11 cellular contexts compared by ENCODE assay signal in genomic region chr19:15321739-15322138, GRCh38. TPM values are rescaled to one million over a fixed set of nuclear protein-coding genes. Genes with fewer than 3 reads are reported as not detected.
DNase-seq lines count a peak whose midpoint lies in the region; ATAC-seq and TF ChIP-seq lines count a peak whose summit lies in the region.
"Had no signal": no experiment of that assay in that cellular context is flagged by ENCODE, and none has a peak within 500 bp of the region (broad histone marks: within the 10 kb centered on the region; RNA-seq: fewer than 3 reads in every experiment).

No MANE protein-coding gene starts in this region.

- intact Hi-C loops in left ventricle myocardium inferior (cut with micrococcal nuclease) = no loop called here
- intact Hi-C loops in left ventricle myocardium superior (cut with micrococcal nuclease) = no loop called here
- intact Hi-C loops in activated T-helper 1 cell treated with anti-CD3 and anti-CD28 coated beads, Interleukin-12 subunit alpha, Interleukin-12 subunit beta, Interleukin-2, Interleukin-4 antibody, amounts not matched to agents 30 ng/mL and 10 ng/mL and 1 ng/mL, durations not matched to agents 14 hours and 24 hours and 36 hours (cut with micrococcal nuclease) = no loop called here

- no peaks in the 10 kb centered on the region for H3K27me3 ChIP-seq in left ventricle myocardium inferior (ENCODE audit: low read depth)
- no peaks in the 10 kb centered on the region for H3K27me3 ChIP-seq in stomach smooth muscle (ENCODE audit: control insufficient read depth in 1 of 2, insufficient read depth in 2 of 2, low read length in 2 of 2)

- H3K4me3 ChIP-seq in left ventricle myocardium inferior (no peak overlapping the region), stomach smooth muscle (ENCODE audit: low read length in 2 of 2) (no peak overlapping the region)

- no peak for TF ChIP-seq CTCF in left ventricle myocardium inferior (IDR thresholded peaks at IDR 0.05; ENCODE audit: borderline replicate concordance)

- H3K9ac ChIP-seq in stomach smooth muscle (ENCODE audit: low read length in 2 of 2) = no peak overlapping the region

- H3K27ac Mint-ChIP-seq in activated T-helper 1 cell treated with anti-CD3 and anti-CD28 coated beads, Interleukin-12 subunit alpha, Interleukin-12 subunit beta, Interleukin-2, Interleukin-4 antibody, amounts not matched to agents 30 ng/mL and 10 ng/mL and 1 ng/mL, durations not matched to agents 14 hours and 24 hours and 36 hours = peak overlapping the region; percentile 19
- H3K27ac Mint-ChIP-seq in immature natural killer cell = peak overlapping the region; percentile 24 to 65 (median 44)

- no peaks in the 10 kb centered on the region for H3K27me3 Mint-ChIP-seq in activated T-helper 1 cell treated with anti-CD3 and anti-CD28 coated beads, Interleukin-12 subunit alpha, Interleukin-12 subunit beta, Interleukin-2, Interleukin-4 antibody, amounts not matched to agents 30 ng/mL and 10 ng/mL and 1 ng/mL, durations not matched to agents 14 hours and 24 hours and 36 hours (ENCODE audit: insufficient read depth)
- no peaks in the 10 kb centered on the region for H3K27me3 Mint-ChIP-seq in immature natural killer cell (ENCODE audit: low read depth in 3 of 3)

- H3K36me3 ChIP-seq in left ventricle myocardium inferior (no peaks in the 10 kb centered on the region), stomach smooth muscle (ENCODE audit: control insufficient read depth in 2 of 2, insufficient read depth in 2 of 2, low read length in 2 of 2) (no peaks in the 10 kb centered on the region)

- H3K9me3 ChIP-seq in left ventricle myocardium inferior (replicated peaks) = no peaks in the 10 kb centered on the region
- no peaks in the 10 kb centered on the region for H3K9me3 ChIP-seq in stomach smooth muscle (ENCODE audit: control insufficient read depth in 2 of 2, low read length in 2 of 2)

- H3K4me1 ChIP-seq in left ventricle myocardium inferior = peaks cover 100% of the 10 kb centered on the region
- H3K4me1 ChIP-seq in stomach smooth muscle (ENCODE audit: control insufficient read depth, insufficient read depth, low read length) = peaks cover 72% of the 10 kb centered on the region

- peaks cover 84% of the 10 kb centered on the region for H3K4me1 Mint-ChIP-seq in activated T-helper 1 cell treated with anti-CD3 and anti-CD28 coated beads, Interleukin-12 subunit alpha, Interleukin-12 subunit beta, Interleukin-2, Interleukin-4 antibody, amounts not matched to agents 30 ng/mL and 10 ng/mL and 1 ng/mL, durations not matched to agents 14 hours and 24 hours and 36 hours (ENCODE audit: low read depth)
- peaks cover 88 to 92% of the 10 kb centered on the region in 2 donors for H3K4me1 Mint-ChIP-seq in immature natural killer cell

- peaks cover 9% of the 10 kb centered on the region for H3K36me3 Mint-ChIP-seq in activated T-helper 1 cell treated with anti-CD3 and anti-CD28 coated beads, Interleukin-12 subunit alpha, Interleukin-12 subunit beta, Interleukin-2, Interleukin-4 antibody, amounts not matched to agents 30 ng/mL and 10 ng/mL and 1 ng/mL, durations not matched to agents 14 hours and 24 hours and 36 hours (ENCODE audit: low read depth)
- no peaks in the 10 kb centered on the region for H3K36me3 Mint-ChIP-seq in immature natural killer cell

- ATAC-seq in left ventricle myocardium superior = no peak
- ATAC-seq: Right ventricle myocardium inferior had no signal

- DNase-seq in left ventricle myocardium inferior (no peak), left ventricle myocardium superior (no peak), immature natural killer cell (no peak), KBM-7 (no peak), DMS153 (lab: John Stamatoyannopoulos, UW) (no peak), CD1c-positive myeloid dendritic cell (ENCODE audit: extremely low spot score) (no peak)
- no peak for DNase-seq in activated T-helper 1 cell treated with anti-CD3 and anti-CD28 coated beads, Interleukin-12 subunit alpha, Interleukin-12 subunit beta, Interleukin-2, Interleukin-4 antibody, amounts not matched to agents 30 ng/mL and 10 ng/mL and 1 ng/mL, durations not matched to agents 14 hours and 24 hours and 36 hours (ENCODE audit: low spot score)
- DNase-seq: NCI-H69; stimulated activated CD4-positive, alpha-beta T cell treated with anti-CD3 and anti-CD28 coated beads, Interleukin-1b, Interleukin-23, amount 100 ng/mL, for 48 hours had no signal

- H3K9me3 Mint-ChIP-seq in activated T-helper 1 cell treated with anti-CD3 and anti-CD28 coated beads, Interleukin-12 subunit alpha, Interleukin-12 subunit beta, Interleukin-2, Interleukin-4 antibody, amounts not matched to agents 30 ng/mL and 10 ng/mL and 1 ng/mL, durations not matched to agents 14 hours and 24 hours and 36 hours = no peaks in the 10 kb centered on the region
- peaks cover 0 to 2% (median 0%) of the 10 kb centered on the region in 6 donors for H3K9me3 Mint-ChIP-seq in immature natural killer cell

- peak overlapping the region; percentile 45 for H3K27ac ChIP-seq in left ventricle myocardium inferior (replicated peaks)
- H3K27ac ChIP-seq in stomach smooth muscle (ENCODE audit: low read length) = peak overlapping the region; percentile 12

- no peak overlapping the region for H3K4me3 Mint-ChIP-seq in activated T-helper 1 cell treated with anti-CD3 and anti-CD28 coated beads, Interleukin-12 subunit alpha, Interleukin-12 subunit beta, Interleukin-2, Interleukin-4 antibody, amounts not matched to agents 30 ng/mL and 10 ng/mL and 1 ng/mL, durations not matched to agents 14 hours and 24 hours and 36 hours
- peak overlapping the region; percentile 17 to 57 (median 48) for H3K4me3 Mint-ChIP-seq in immature natural killer cell

- in situ Hi-C loops in KBM-7 (cut with MboI; ENCODE audit: low pct_unique_long_range_greater_than_20kb, low sequenced_read_pairs) = no loop called here

RNA-seq across cellular contexts. Expression of gene BRD4, which starts 10.6 kb away (rescaled TPM):
- 60.9 TPM for total RNA-seq in left ventricle myocardium inferior
- total RNA-seq in left ventricle myocardium superior = 67.4 TPM
- total RNA-seq in activated T-helper 1 cell treated with anti-CD3 and anti-CD28 coated beads, Interleukin-12 subunit alpha, Interleukin-12 subunit beta, Interleukin-2, Interleukin-4 antibody, amounts not matched to agents 30 ng/mL and 10 ng/mL and 1 ng/mL, durations not matched to agents 14 hours and 24 hours and 36 hours = 122 and 129 TPM in 2 replicates
- polyA plus RNA-seq in immature natural killer cell = 10 to 100 TPM in 1 of 3 donors, 1 to 10 TPM in 2; 4.3 to 16.7 (median 7.0) TPM

RNA-seq across cellular contexts. Expression of gene AKAP8, which starts 57.8 kb away (rescaled TPM):
- 21.8 TPM for total RNA-seq in left ventricle myocardium inferior
- 24.0 TPM for total RNA-seq in left ventricle myocardium superior
- 52.7 and 57.5 TPM in 2 replicates for total RNA-seq in activated T-helper 1 cell treated with anti-CD3 and anti-CD28 coated beads, Interleukin-12 subunit alpha, Interleukin-12 subunit beta, Interleukin-2, Interleukin-4 antibody, amounts not matched to agents 30 ng/mL and 10 ng/mL and 1 ng/mL, durations not matched to agents 14 hours and 24 hours and 36 hours
- polyA plus RNA-seq in immature natural killer cell = 10 to 100 TPM in 2 of 3 donors, 1 to 10 TPM in 1; 7.8 to 21.9 (median 11.1) TPM
